14 cellular contexts compared by ENCODE assay signal in the genomic region with DNA sequence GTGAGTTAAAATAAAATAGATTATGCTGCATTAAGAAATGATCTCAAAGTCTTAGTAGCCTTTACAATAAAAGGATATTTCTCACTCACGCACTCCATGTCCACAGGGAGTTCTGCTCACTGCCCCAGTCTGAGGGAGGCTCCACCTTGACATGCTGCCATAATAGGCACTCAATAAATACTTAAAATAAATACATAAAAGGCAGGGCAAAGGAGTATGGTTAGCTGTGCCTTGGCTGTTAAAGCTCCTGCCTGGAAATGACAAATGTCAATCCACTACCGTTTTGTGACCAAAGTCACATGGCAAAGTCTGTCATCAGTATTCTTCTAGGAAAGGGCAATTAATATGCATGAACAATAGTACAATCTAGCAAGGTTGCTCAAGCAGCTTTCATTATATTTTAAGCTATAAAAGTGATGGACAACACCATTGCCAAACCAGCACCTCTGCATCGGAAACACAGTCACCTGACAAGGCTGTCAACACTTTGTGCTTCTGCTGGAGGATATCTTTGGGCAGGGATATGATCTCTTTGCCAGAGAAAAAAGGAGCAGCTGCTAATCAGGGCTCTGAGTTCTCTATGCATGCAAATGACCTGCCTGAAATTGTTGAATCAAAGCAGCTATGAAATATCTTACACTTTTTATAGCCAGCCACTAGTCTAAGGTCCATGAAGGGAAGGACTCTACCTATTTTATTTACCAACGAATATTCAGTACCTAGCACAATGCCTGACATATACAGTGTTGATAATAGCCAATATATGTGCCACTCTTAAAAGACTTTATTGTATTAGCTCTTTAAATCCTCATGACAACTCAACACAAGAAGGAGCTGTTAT.
DNase-seq lines count a peak whose midpoint lies in the region; ATAC-seq and TF ChIP-seq lines count a peak whose summit lies in the region.
"Had no signal": no experiment of that assay in that cellular context is flagged by ENCODE, and none has a peak within 500 bp of the region (broad histone marks: within the 10 kb centered on the region; RNA-seq: fewer than 3 reads in every experiment).

No MANE protein-coding gene starts in this region.

- no peaks in the 10 kb centered on the region for H3K9me3 ChIP-seq in colonic mucosa
- H3K9me3 ChIP-seq in mucosa of descending colon, result no peaks in the 10 kb centered on the region
- no peaks in the 10 kb centered on the region for H3K9me3 ChIP-seq in ascending aorta
- H3K9me3 ChIP-seq: BLaER1 treated with 17β-estradiol and CSF1 and Interleukin-3, amounts not matched to agents 10 nM and 100 nM had no signal

- H3K27ac ChIP-seq in colonic mucosa (peak overlapping the region; percentile 16), ascending aorta (no peak overlapping the region)
- H3K27ac ChIP-seq: BLaER1 treated with 17β-estradiol and CSF1 and Interleukin-3, amounts not matched to agents 10 nM and 100 nM had no signal

- intact Hi-C loops in left ventricle myocardium superior (cut with micrococcal nuclease), result no loop called here
- intact Hi-C loops in Right ventricle myocardium inferior (cut with DNase I), result no loop called here
- intact Hi-C loops in colonic mucosa (cut with DNase I), result no loop called here
- intact Hi-C loops in mucosa of descending colon (cut with DNase I, micrococcal nuclease), result no loop called here
- intact Hi-C loops in ascending aorta (cut with DNase I), result no loop called here

- DNase-seq in left ventricle myocardium superior, result no peak
- DNase-seq in Right ventricle myocardium inferior (ENCODE audit: missing footprints), result no peak
- no peak for DNase-seq in colonic mucosa
- no peak for DNase-seq in mucosa of descending colon
- no peak for DNase-seq in ascending aorta (ENCODE audit: low spot score in 2 of 2)
- DNase-seq in T1000 (lab: John Stamatoyannopoulos, UW), result no peak
- DNase-seq: Calu3; CD8-positive, alpha-beta T cell; GDM1; HCEC 1CT; IMR-90 had no signal

- no peak overlapping the region for H3K9ac ChIP-seq in colonic mucosa (ENCODE audit: low read depth in 2 of 2, low read length in 2 of 2)
- H3K9ac ChIP-seq: BLaER1 treated with 17β-estradiol and CSF1 and Interleukin-3, amounts not matched to agents 10 nM and 100 nM had no signal

- ATAC-seq in left ventricle myocardium superior (peak; percentile 51), Right ventricle myocardium inferior (no peak), mucosa of descending colon (peak; percentile 80), GM18867 (IDR thresholded peaks at IDR 0.05; ENCODE audit: unreplicated experiment) (no peak)
- ATAC-seq: CD8-positive, alpha-beta T cell; GM23338 had no signal

- H3K4me1 ChIP-seq in colonic mucosa, result no peaks in the 10 kb centered on the region
- H3K4me1 ChIP-seq in mucosa of descending colon (ENCODE audit: low read depth), result no peaks in the 10 kb centered on the region
- no peaks in the 10 kb centered on the region for H3K4me1 ChIP-seq in ascending aorta

- no peaks in the 10 kb centered on the region for H3K27me3 ChIP-seq in colonic mucosa
- H3K27me3 ChIP-seq in ascending aorta, result no peaks in the 10 kb centered on the region
- H3K27me3 ChIP-seq: BLaER1 treated with 17β-estradiol and CSF1 and Interleukin-3, amounts not matched to agents 10 nM and 100 nM had no signal

- H3K4me3 ChIP-seq in colonic mucosa (no peak overlapping the region), mucosa of descending colon (no peak overlapping the region), ascending aorta (no peak overlapping the region)
- H3K4me3 ChIP-seq: BLaER1 treated with 17β-estradiol and CSF1 and Interleukin-3, amounts not matched to agents 10 nM and 100 nM; GM23338 had no signal

- TF ChIP-seq CTCF in colonic mucosa (IDR thresholded peaks at IDR 0.05) (no peak), mucosa of descending colon (IDR thresholded peaks at IDR 0.05) (no peak), ascending aorta (IDR thresholded peaks at IDR 0.05) (no peak)

- H3K36me3 ChIP-seq in colonic mucosa (no peaks in the 10 kb centered on the region), mucosa of descending colon (ENCODE audit: low read depth) (no peaks in the 10 kb centered on the region), ascending aorta (no peaks in the 10 kb centered on the region)
- H3K36me3 ChIP-seq: BLaER1 treated with 17β-estradiol and CSF1 and Interleukin-3, amounts not matched to agents 10 nM and 100 nM had no signal

Comparison
In these comparisons a context has a peak if more than half of its experiments do, and no peak if none do; other contexts are left out.
1. ATAC-seq: peak in left ventricle myocardium superior (single experiment) and mucosa of descending colon (single experiment); none in Right ventricle myocardium inferior (single experiment) and GM18867 (single experiment).